ENCODE assay signal across 24 cellular contexts in genomic region chr5:116622375-116623075, GRCh38. TPM values are rescaled to one million over a fixed set of nuclear protein-coding genes. Genes with fewer than 3 reads are reported as not detected.
"Had no signal": no experiment of that assay in that cellular context is flagged by ENCODE, and none has a peak within 500 bp of the region (broad histone marks: within the 10 kb centered on the region; RNA-seq: fewer than 3 reads in every experiment).

No MANE protein-coding gene starts in this region.

- ATAC-seq: activated T-cell treated with anti-CD3 and anti-CD28 coated beads, Interleukin-2, amount 50 U/mL, for 4 hours; activated T-helper 17 cell treated with anti-CD3 and anti-CD28 coated beads, Interleukin-2, amount 50 U/mL, for 72 hours; heart right ventricle; left cardiac atrium; left ventricle myocardium superior; naive thymus-derived CD8-positive, alpha-beta T cell; stimulated activated effector memory CD8-positive, alpha-beta T cell treated with anti-CD3 and anti-CD28 coated beads, Interleukin-12 subunit alpha, Interleukin-12 subunit beta, amount 100 ng/mL, for 72 hours had no signal

- H3K27me3 ChIP-seq: breast epithelium, heart right ventricle, sigmoid colon, thyroid gland, upper lobe of left lung, vagina had no signal

- H3K36me3 ChIP-seq: breast epithelium, heart right ventricle, sigmoid colon, thyroid gland, upper lobe of left lung, vagina had no signal

- DNase-seq: activated CD4-positive, alpha-beta memory T cell treated with anti-CD3 and anti-CD28 coated beads, Interleukin-2, amount 10 ng/mL, durations not matched to agents 7 days and 5 days; activated CD4-positive, alpha-beta T cell treated with anti-CD3 and anti-CD28 coated beads for 1 hour; activated CD4-positive, alpha-beta T cell treated with anti-CD3 and anti-CD28 coated beads, Interleukin-2, amount 10 ng/mL, durations not matched to agents 7 days and 5 days; activated T-cell treated with anti-CD3 and anti-CD28 coated beads, Interleukin-2, amount 50 U/mL, for 4 hours; central memory CD4-positive, alpha-beta T cell; dermis blood vessel endothelial cell; effector CD8-positive, alpha-beta T cell; heart right ventricle; islet precursor cell; left cardiac atrium; left ventricle myocardium superior; naive thymus-derived CD8-positive, alpha-beta T cell; retina; sigmoid colon; small intestine; stimulated activated CD4-positive, alpha-beta T cell treated with anti-CD3 and anti-CD28 coated beads, Interleukin-4, amount 100 ng/mL, for 24 hours; T-helper 2 cell; thyroid gland; upper lobe of left lung had no signal

- H3K27ac ChIP-seq: breast epithelium, heart right ventricle, sigmoid colon, thyroid gland, upper lobe of left lung, vagina had no signal

- H3K9me3 ChIP-seq: breast epithelium, heart right ventricle, sigmoid colon, thyroid gland, upper lobe of left lung, vagina had no signal

- H3K4me3 ChIP-seq: breast epithelium, heart right ventricle, sigmoid colon, thyroid gland, upper lobe of left lung, vagina had no signal

- H3K4me1 ChIP-seq: breast epithelium had no signal

- FAIRE-seq: colon, small intestine had no signal

RNA-seq across cellular contexts. Expression of gene SEMA6A, which starts 47.9 kb away (rescaled TPM):
- total RNA-seq: activated CD4-positive, alpha-beta T cell treated with anti-CD3 and anti-CD28 coated beads, Interleukin-2, amount 10 ng/mL, durations not matched to agents 7 days and 5 days; naive thymus-derived CD8-positive, alpha-beta T cell had no signal
